ENCODE assay signal across 9 cellular contexts in the genomic region with DNA sequence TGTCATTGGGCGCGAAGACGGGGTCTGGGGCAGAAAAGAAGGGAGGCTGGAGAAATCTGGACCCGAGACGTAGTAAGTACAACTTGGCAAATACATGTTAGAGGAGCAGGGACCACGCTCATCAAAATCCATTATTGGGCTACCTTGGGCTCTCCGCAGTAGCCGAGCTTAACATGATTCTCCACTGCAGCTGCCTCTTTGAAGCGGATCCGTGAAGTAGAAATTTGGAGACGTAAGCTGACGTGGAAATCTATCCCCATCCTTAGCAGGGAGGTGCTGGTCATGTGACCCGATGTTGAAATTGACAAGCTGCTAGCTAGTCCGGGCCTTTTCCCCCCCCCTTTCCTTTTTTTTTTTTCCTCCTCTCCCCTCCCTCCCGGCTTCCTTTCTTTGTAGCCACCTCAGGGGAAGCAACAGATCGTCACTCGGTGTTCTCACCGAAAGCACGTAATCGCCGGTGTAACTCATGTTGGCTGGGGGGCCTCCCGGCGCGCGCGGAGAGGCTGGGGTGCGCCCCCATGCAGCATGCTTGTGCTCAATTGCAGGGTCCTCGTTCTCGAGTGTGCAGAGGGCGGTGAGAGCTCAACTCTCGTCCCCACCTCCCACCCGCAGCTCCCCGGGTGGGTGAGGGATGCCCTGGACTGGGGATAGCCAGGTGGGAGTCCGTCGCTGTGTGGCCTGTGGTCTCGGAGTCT. TPM values are rescaled to one million over a fixed set of nuclear protein-coding genes. Genes with fewer than 3 reads are reported as not detected.
DNase-seq lines count a peak whose midpoint lies in the region; ATAC-seq and TF ChIP-seq lines count a peak whose summit lies in the region.
"Had no signal": no experiment of that assay in that cellular context is flagged by ENCODE, and none has a peak within 500 bp of the region (broad histone marks: within the 10 kb centered on the region; RNA-seq: fewer than 3 reads in every experiment).

TSS of gene HOXA11 (minus strand) at position 220 of the 695 bp plus-strand sequence. CDS start at position 132, 88 bp downstream.

- H3K27me3 ChIP-seq in kidney epithelial cell (ENCODE audit: control insufficient read depth, insufficient read depth, low read length) (no peaks in the 10 kb centered on the region), thoracic aorta (replicated peaks; ENCODE audit: insufficient read depth) (peaks cover 55% of the 10 kb centered on the region)

- H3K4me3 ChIP-seq in HFF-Myc (replicated peaks; ENCODE audit: low read depth, low read length) (peak within 1 kb of the TSS; percentile 83), kidney epithelial cell (ENCODE audit: low read depth, low read length) (peak within 1 kb of the TSS; percentile 78), thoracic aorta (peak within 1 kb of the TSS; percentile 68)

- TF ChIP-seq CTCF in CD14-positive monocyte (IDR thresholded peaks at IDR 0.05) (no peak), HFF-Myc (IDR thresholded peaks at IDR 0.05; ENCODE audit: low read depth, low read length, missing control alignments) (no peak), kidney epithelial cell (IDR thresholded peaks at IDR 0.05; ENCODE audit: insufficient read depth, low read length, poor library complexity, severe bottlenecking) (no peak), thoracic aorta (IDR thresholded peaks at IDR 0.05) (no peak)
- no peak for TF ChIP-seq CTCF in activated CD8-positive, alpha-beta T cell treated with anti-CD3 and anti-CD28 coated beads for 36 hours (IDR thresholded peaks at IDR 0.05)

- peaks cover 29 to 53% of the 10 kb centered on the region in 2 donors for H3K4me1 ChIP-seq in thoracic aorta (ENCODE audit: control insufficient read depth in 1 of 2, low read depth in 2 of 2)

- peak; percentile 25 for ATAC-seq in activated CD8-positive, alpha-beta T cell treated with anti-CD3 and anti-CD28 coated beads for 36 hours
- ATAC-seq in thoracic aorta (ENCODE audit: insufficient number of reproducible peaks, low FRiP score, low read depth) = no peak
- ATAC-seq in GM21786 (IDR thresholded peaks at IDR 0.05; ENCODE audit: unreplicated experiment) = no peak
- no peak for ATAC-seq in GM18861 (IDR thresholded peaks at IDR 0.05; ENCODE audit: unreplicated experiment)

- H3K27ac ChIP-seq in thoracic aorta = peak within 1 kb of the TSS in 1 of 2 donors; percentile 11

- peak within 1 kb of the TSS; percentile 72 to 93 for H3K4me3 Mint-ChIP-seq in CD14-positive monocyte
- peak within 1 kb of the TSS; percentile 59 for H3K4me3 Mint-ChIP-seq in activated CD8-positive, alpha-beta T cell treated with anti-CD3 and anti-CD28 coated beads for 36 hours

- intact Hi-C loops in CD14-positive monocyte (cut with micrococcal nuclease) = loop anchor here (5.0 kb wide), 1 partner anchor 33 kb away; the partner anchor contains the start of gene HOXA3 (in 2 of the 2)
- intact Hi-C loops in activated CD8-positive, alpha-beta T cell treated with anti-CD3 and anti-CD28 coated beads for 36 hours (cut with micrococcal nuclease) = no loop called here

- DNase-seq in CD14-positive monocyte (ENCODE audit: low spot score) = peak; percentile 50
- DNase-seq in HFF-Myc (ENCODE audit: extremely low read depth, low read depth) = peak; percentile 98
- peak; percentile 48 for DNase-seq in activated CD8-positive, alpha-beta T cell treated with anti-CD3 and anti-CD28 coated beads for 36 hours
- peak; percentile 95 for DNase-seq in kidney epithelial cell (ENCODE audit: low read depth)
- DNase-seq in thoracic aorta (ENCODE audit: low spot score) = no peak
- DNase-seq in inferior parietal cortex (ENCODE audit: extremely low spot score) = no peak

- no peaks in the 10 kb centered on the region for H3K9me3 ChIP-seq in thoracic aorta

- peaks cover 64% of the 10 kb centered on the region for H3K4me1 Mint-ChIP-seq in CD14-positive monocyte
- H3K4me1 Mint-ChIP-seq in activated CD8-positive, alpha-beta T cell treated with anti-CD3 and anti-CD28 coated beads for 36 hours (ENCODE audit: low read depth) = peaks cover 34% of the 10 kb centered on the region

- H3K36me3 Mint-ChIP-seq in CD14-positive monocyte = peaks cover 18 to 34% of the 10 kb centered on the region in 2 donors
- H3K36me3 Mint-ChIP-seq in activated CD8-positive, alpha-beta T cell treated with anti-CD3 and anti-CD28 coated beads for 36 hours (ENCODE audit: low read depth) = no peaks in the 10 kb centered on the region

- H3K27ac Mint-ChIP-seq in CD14-positive monocyte = peak within 1 kb of the TSS in 1 of 7 donors; percentile 47
- H3K27ac Mint-ChIP-seq in activated CD8-positive, alpha-beta T cell treated with anti-CD3 and anti-CD28 coated beads for 36 hours = peak within 1 kb of the TSS; percentile 57

- H3K27me3 Mint-ChIP-seq in CD14-positive monocyte (ENCODE audit: low read depth in 3 of 3) = peaks cover 96 to 99% (median 99%) of the 10 kb centered on the region in 3 donors
- H3K27me3 Mint-ChIP-seq in activated CD8-positive, alpha-beta T cell treated with anti-CD3 and anti-CD28 coated beads for 36 hours = peaks cover 73% of the 10 kb centered on the region

- H3K36me3 ChIP-seq in kidney epithelial cell (ENCODE audit: control insufficient read depth, insufficient read depth, low read length) (no peaks in the 10 kb centered on the region), thoracic aorta (no peaks in the 10 kb centered on the region)

- POLR2A ChIA-PET in activated CD8-positive, alpha-beta T cell treated with anti-CD3 and anti-CD28 coated beads for 36 hours (lab: Charles Lee) = interaction anchor here (1.7 kb wide), 1 partner anchor 14 kb away, joined by 5 read pairs; no protein-coding TSS in a partner anchor

- H3K9me3 Mint-ChIP-seq in CD14-positive monocyte = peaks cover 3 to 51% (median 38%) of the 10 kb centered on the region in 7 donors
- no peaks in the 10 kb centered on the region for H3K9me3 Mint-ChIP-seq in activated CD8-positive, alpha-beta T cell treated with anti-CD3 and anti-CD28 coated beads for 36 hours

- CTCF ChIA-PET in activated CD8-positive, alpha-beta T cell treated with anti-CD3 and anti-CD28 coated beads for 36 hours (lab: Charles Lee) = interaction anchor here (1.2 to 3.7 kb wide), 4 partner anchors 10 to 25 kb away, joined by 4 to 28 read pairs (median 8); no protein-coding TSS in a partner anchor

RNA-seq across cellular contexts. Expression of gene HOXA11, which starts in this region (rescaled TPM):
- not detected for polyA plus RNA-seq in CD14-positive monocyte
- under 1 TPM; 0.13 to 0.18 TPM for total RNA-seq in activated CD8-positive, alpha-beta T cell treated with anti-CD3 and anti-CD28 coated beads for 36 hours
- total RNA-seq in kidney epithelial cell (11.4 and 17.3 TPM in 2 replicates), thoracic aorta (1 to 10 TPM in 1 of 2 donors, under 1 TPM in 1; 0.28 to 3.7 TPM)
- total RNA-seq: lung microvascular endothelial cell had no signal

Comparison
In these comparisons a context has a peak if more than half of its experiments do, and no peak if none do; other contexts are left out.
1. Peak in DNase-seq in CD14-positive monocyte; RNA of the gene not detected or under 1 TPM.
2. Peak in DNase-seq and ATAC-seq in activated CD8-positive, alpha-beta T cell treated with anti-CD3 and anti-CD28 coated beads for 36 hours; RNA of the gene not detected or under 1 TPM.
3. DNase-seq: peak in HFF-Myc (single experiment) and kidney epithelial cell (single experiment); none in thoracic aorta (single experiment) and inferior parietal cortex (single experiment).
4. Peak in every context shown above with its lines, with median percentiles within 50 percentile points of each other: H3K4me3 ChIP-seq.